ENCODE assay signal across 8 cellular contexts in genomic region chr14:24678801-24679247, GRCh38. TPM values are rescaled to one million over a fixed set of nuclear protein-coding genes. Genes with fewer than 3 reads are reported as not detected.
DNase-seq lines count a peak whose midpoint lies in the region; ATAC-seq, FAIRE-seq and TF ChIP-seq lines count a peak whose summit lies in the region.

No MANE protein-coding gene starts in this region.

- DNase-seq in DMS 273 (lab: John Stamatoyannopoulos, UW; ENCODE audit: unreplicated experiment) (peak; percentile 92), HT-29 (ENCODE audit: low spot score) (peak; percentile 86), NOMO-1 (lab: John Stamatoyannopoulos, UW; ENCODE audit: unreplicated experiment in 2 of 2) (peak; percentile 78 to 92), mucosa of descending colon (peak; percentile 58 to 90 (median 59))
- DNase-seq in activated CD8-positive, alpha-beta memory T cell treated with anti-CD3 and anti-CD28 coated beads for 4 hours (ENCODE audit: low read depth in 2 of 2): peak; percentile 66 to 75
- peak; percentile 57 to 58 for DNase-seq in stimulated activated CD8-positive, alpha-beta memory T cell treated with anti-CD3 and anti-CD28 coated beads, Interleukin-7, amount 100 ng/mL, for 1 hour (ENCODE audit: low read depth in 2 of 2)

- FAIRE-seq in endometrium (lab: Jason Lieb, UNC): peak; percentile 84

- no peaks in the 10 kb centered on the region for H3K9me3 ChIP-seq in mucosa of descending colon

- peaks cover 6% of the 10 kb centered on the region for H3K4me1 ChIP-seq in mucosa of descending colon (ENCODE audit: low read depth)

- H3K4me3 ChIP-seq in mucosa of descending colon: no peak overlapping the region

- no peaks in the 10 kb centered on the region for H3K36me3 ChIP-seq in mucosa of descending colon (ENCODE audit: low read depth)

- TF ChIP-seq CTCF in mucosa of descending colon (IDR thresholded peaks at IDR 0.05): peak; percentile 92

- ATAC-seq in GM21381 (IDR thresholded peaks at IDR 0.05; ENCODE audit: unreplicated experiment): peak; percentile 82
- ATAC-seq in mucosa of descending colon: peak; percentile 98

- intact Hi-C loops in mucosa of descending colon (cut with DNase I, micrococcal nuclease): no loop called here

RNA-seq across cellular contexts. Expression of gene GZMB, which starts 44.8 kb away (rescaled TPM):
- total RNA-seq in HT-29 (2014; rRNA removed; shearing (Covaris generic)): not detected in 2 replicates
- total RNA-seq in mucosa of descending colon: 1 to 10 TPM; 2.1 to 2.4 (median 2.1) TPM
